6 cellular contexts compared by ENCODE assay signal in genomic region chr19:1206733-1207301, GRCh38. TPM values are rescaled to one million over a fixed set of nuclear protein-coding genes. Genes with fewer than 3 reads are reported as not detected.
DNase-seq lines count a peak whose midpoint lies in the region; ATAC-seq and TF ChIP-seq lines count a peak whose summit lies in the region.

No MANE protein-coding gene starts in this region.

- ATAC-seq in upper lobe of left lung (ENCODE audit: low FRiP score in 2 of 2) = peak in 1 of 2 donors; percentile 34

- H3K9me3 ChIP-seq in upper lobe of left lung = no peaks in the 10 kb centered on the region

- TF ChIP-seq EP300 in upper lobe of left lung (IDR thresholded peaks at IDR 0.05) = no peak

- TF ChIP-seq POLR2A in upper lobe of left lung (IDR thresholded peaks at IDR 0.05) = no peak

- H3K4me1 Mint-ChIP-seq in activated CD4-positive, alpha-beta memory T cell treated with anti-CD3 and anti-CD28 coated beads, Interleukin-2, amount 10 ng/mL, durations not matched to agents 7 days and 5 days = peaks cover 44% of the 10 kb centered on the region

- no peaks in the 10 kb centered on the region for H3K9me3 Mint-ChIP-seq in activated CD4-positive, alpha-beta memory T cell treated with anti-CD3 and anti-CD28 coated beads, Interleukin-2, amount 10 ng/mL, durations not matched to agents 7 days and 5 days

- POLR2A ChIA-PET in activated CD4-positive, alpha-beta memory T cell treated with anti-CD3 and anti-CD28 coated beads, Interleukin-2, amount 10 ng/mL, durations not matched to agents 7 days and 5 days (lab: Charles Lee) = interaction anchor here (0.7 to 1.4 kb wide), 6 partner anchors 11 to 277 kb away, joined by 3 to 4 read pairs (median 3); partner anchors contain the start of gene SBNO2

- H3K4me3 ChIP-seq in GM12875 (ENCODE audit: low read depth, low read length) = peak overlapping the region; percentile 92
- peak overlapping the region; percentile 5 to 77 (median 62) for H3K4me3 ChIP-seq in upper lobe of left lung

- 4 to 5% methylated on average over 22 to 32 of the region's 32 CpGs for WGBS in upper lobe of left lung, 2 donors

- DNase-seq in activated CD4-positive, alpha-beta memory T cell treated with anti-CD3 and anti-CD28 coated beads, Interleukin-2, amount 10 ng/mL, durations not matched to agents 7 days and 5 days = peak; percentile 39
- DNase-seq in islet precursor cell (peak; percentile 43), upper lobe of left lung (peak in 1 of 2 donors; percentile 87), medulla oblongata (ENCODE audit: extremely low spot score) (no peak), iPS-NIHi7 (ENCODE audit: extremely low spot score) (no peak)

- CTCF ChIA-PET in activated CD4-positive, alpha-beta memory T cell treated with anti-CD3 and anti-CD28 coated beads, Interleukin-2, amount 10 ng/mL, durations not matched to agents 7 days and 5 days (lab: Charles Lee) = interaction anchor here (0.6 to 0.8 kb wide), 2 partner anchors 12 to 60 kb away, joined by 3 to 6 read pairs; no protein-coding TSS in a partner anchor

- H3K27ac ChIP-seq in upper lobe of left lung = peak overlapping the region; percentile 64 to 91 (median 86)

- H3K27ac Mint-ChIP-seq in activated CD4-positive, alpha-beta memory T cell treated with anti-CD3 and anti-CD28 coated beads, Interleukin-2, amount 10 ng/mL, durations not matched to agents 7 days and 5 days = peak overlapping the region; percentile 85

- H3K4me3 Mint-ChIP-seq in activated CD4-positive, alpha-beta memory T cell treated with anti-CD3 and anti-CD28 coated beads, Interleukin-2, amount 10 ng/mL, durations not matched to agents 7 days and 5 days = peak overlapping the region; percentile 92

- H3K4me1 ChIP-seq in upper lobe of left lung = peaks cover 35 to 59% (median 48%) of the 10 kb centered on the region in 4 donors

- no peaks in the 10 kb centered on the region for H3K27me3 ChIP-seq in upper lobe of left lung

- peaks cover 0 to 3% (median 0%) of the 10 kb centered on the region in 4 donors for H3K36me3 ChIP-seq in upper lobe of left lung

- H3K27me3 Mint-ChIP-seq in activated CD4-positive, alpha-beta memory T cell treated with anti-CD3 and anti-CD28 coated beads, Interleukin-2, amount 10 ng/mL, durations not matched to agents 7 days and 5 days = no peaks in the 10 kb centered on the region

- peaks cover 23% of the 10 kb centered on the region for H3K36me3 Mint-ChIP-seq in activated CD4-positive, alpha-beta memory T cell treated with anti-CD3 and anti-CD28 coated beads, Interleukin-2, amount 10 ng/mL, durations not matched to agents 7 days and 5 days (ENCODE audit: low read depth)

- TF ChIP-seq CTCF in GM12875 (IDR thresholded peaks at IDR 0.05; ENCODE audit: borderline replicate concordance, insufficient read depth, low read depth, low read length) (no peak), upper lobe of left lung (IDR thresholded peaks at IDR 0.05) (no peak)

RNA-seq across cellular contexts. Expression of gene STK11, which starts 1.2 kb away (rescaled TPM):
- total RNA-seq in activated CD4-positive, alpha-beta memory T cell treated with anti-CD3 and anti-CD28 coated beads, Interleukin-2, amount 10 ng/mL, durations not matched to agents 7 days and 5 days = 10 to 100 TPM; 84.2 to 85.1 TPM
- total RNA-seq in upper lobe of left lung = 100 to 1,000 TPM in 1 of 6 donors, 10 to 100 TPM in 5; 50.2 to 168 (median 63.2) TPM

RNA-seq across cellular contexts. Expression of gene CBARP, which starts 31.0 kb away (rescaled TPM):
- under 1 TPM; 0.35 to 0.55 TPM for total RNA-seq in activated CD4-positive, alpha-beta memory T cell treated with anti-CD3 and anti-CD28 coated beads, Interleukin-2, amount 10 ng/mL, durations not matched to agents 7 days and 5 days
- 1 to 10 TPM in 3 of 6 donors, under 1 TPM in 1, not detected in 2; 0.30 to 1.8 (median 1.0) TPM for total RNA-seq in upper lobe of left lung

RNA-seq across cellular contexts. Expression of gene SBNO2, which starts 32.7 kb away (rescaled TPM):
- total RNA-seq in activated CD4-positive, alpha-beta memory T cell treated with anti-CD3 and anti-CD28 coated beads, Interleukin-2, amount 10 ng/mL, durations not matched to agents 7 days and 5 days = 10 to 100 TPM; 94.4 to 98.2 TPM
- 100 to 1,000 TPM in 4 of 6 donors, 10 to 100 TPM in 2; 44.8 to 159 (median 106) TPM for total RNA-seq in upper lobe of left lung

RNA-seq across cellular contexts. Expression of gene ATP5F1D, which starts 34.7 kb away (rescaled TPM):
- total RNA-seq in activated CD4-positive, alpha-beta memory T cell treated with anti-CD3 and anti-CD28 coated beads, Interleukin-2, amount 10 ng/mL, durations not matched to agents 7 days and 5 days = 100 to 1,000 TPM; 171 to 173 TPM
- 100 to 1,000 TPM in 3 of 6 donors, 10 to 100 TPM in 3; 56.0 to 187 (median 113) TPM for total RNA-seq in upper lobe of left lung

RNA-seq across cellular contexts. Expression of gene MIDN, which starts 41.6 kb away (rescaled TPM):
- total RNA-seq in activated CD4-positive, alpha-beta memory T cell treated with anti-CD3 and anti-CD28 coated beads, Interleukin-2, amount 10 ng/mL, durations not matched to agents 7 days and 5 days = 10 to 100 TPM; 86.2 to 88.6 TPM
- total RNA-seq in upper lobe of left lung = 100 to 1,000 TPM in 2 of 6 donors, 10 to 100 TPM in 4; 33.5 to 176 (median 75.9) TPM

Comparison
In these comparisons a context has a peak if more than half of its experiments do, and no peak if none do; other contexts are left out.
1. DNase-seq: peak in activated CD4-positive, alpha-beta memory T cell treated with anti-CD3 and anti-CD28 coated beads, Interleukin-2, amount 10 ng/mL, durations not matched to agents 7 days and 5 days (single experiment) and islet precursor cell (single experiment); none in medulla oblongata (single experiment) and iPS-NIHi7 (single experiment).